In genomic region chr1:41907446-41907845, GRCh38 we compare ENCODE assay signal across 22 cellular contexts. TPM values are rescaled to one million over a fixed set of nuclear protein-coding genes. Genes with fewer than 3 reads are reported as not detected.
DNase-seq lines count a peak whose midpoint lies in the region; FAIRE-seq and TF ChIP-seq lines count a peak whose summit lies in the region.
"Had no signal": no experiment of that assay in that cellular context is flagged by ENCODE, and none has a peak within 500 bp of the region (broad histone marks: within the 10 kb centered on the region; RNA-seq: fewer than 3 reads in every experiment).

No MANE protein-coding gene starts in this region.

- WGBS in esophagus muscularis mucosa = 91% methylated on average over 8 of the region's 8 CpGs

- peaks cover 58% of the 10 kb centered on the region for H3K36me3 Mint-ChIP-seq in activated CD4-positive, alpha-beta T cell treated with anti-CD3 and anti-CD28 coated beads, Interleukin-2, amount 10 ng/mL, durations not matched to agents 7 days and 5 days (ENCODE audit: low read depth)

- no peak for TF ChIP-seq POLR2A in esophagus muscularis mucosa (IDR thresholded peaks at IDR 0.05; ENCODE audit: low read depth)

- peaks cover 6% of the 10 kb centered on the region for H3K27me3 Mint-ChIP-seq in activated CD4-positive, alpha-beta T cell treated with anti-CD3 and anti-CD28 coated beads, Interleukin-2, amount 10 ng/mL, durations not matched to agents 7 days and 5 days

- POLR2A ChIA-PET in activated CD4-positive, alpha-beta T cell treated with anti-CD3 and anti-CD28 coated beads, Interleukin-2, amount 10 ng/mL, durations not matched to agents 7 days and 5 days (lab: Charles Lee) = no interaction called here

- no peak overlapping the region for H3K4me3 Mint-ChIP-seq in activated CD4-positive, alpha-beta T cell treated with anti-CD3 and anti-CD28 coated beads, Interleukin-2, amount 10 ng/mL, durations not matched to agents 7 days and 5 days
- H3K4me3 Mint-ChIP-seq: IgD-negative memory B cell had no signal

- no peaks in the 10 kb centered on the region for H3K27me3 ChIP-seq in esophagus muscularis mucosa

- H3K27ac ChIP-seq in esophagus muscularis mucosa (replicated peaks in 1 of 4) = no peak overlapping the region
- H3K27ac ChIP-seq: KMS-11 had no signal

- intact Hi-C loops in esophagus muscularis mucosa (cut with DNase I) = no loop called here

- H3K4me1 ChIP-seq in esophagus muscularis mucosa = peaks cover 0 to 13% (median 0%) of the 10 kb centered on the region in 4 donors

- H3K27ac Mint-ChIP-seq in activated CD4-positive, alpha-beta T cell treated with anti-CD3 and anti-CD28 coated beads, Interleukin-2, amount 10 ng/mL, durations not matched to agents 7 days and 5 days = no peak overlapping the region

- H3K9me3 ChIP-seq in esophagus muscularis mucosa = no peaks in the 10 kb centered on the region

- peak; percentile 3 for DNase-seq in activated CD4-positive, alpha-beta T cell treated with anti-CD3 and anti-CD28 coated beads, Interleukin-2, amount 10 ng/mL, durations not matched to agents 7 days and 5 days
- DNase-seq in activated CD4-positive, alpha-beta T cell treated with anti-CD3 and anti-CD28 coated beads, Interleukin-2, amount 50 U/mL, for 48 hours = no peak
- DNase-seq in NCI-H446 treated with DMSO at 0.1 percent for 48 hours (lab: John Stamatoyannopoulos, UW) = peak; percentile 85
- peak; percentile 47 for DNase-seq in esophagus muscularis mucosa (ENCODE audit: extremely low spot score)
- DNase-seq in superior temporal gyrus (ENCODE audit: extremely low spot score) = no peak
- DNase-seq in NCI-H2171 (lab: John Stamatoyannopoulos, UW) = no peak
- no peak for DNase-seq in frontal cortex (ENCODE audit: low spot score in 2 of 2)
- DNase-seq: Calu3, NCI-H1048, NCI-H1417, NCI-H1694, NCI-H2029 treated with DMSO at 0.1 percent for 48 hours, NCI-H2227 treated with DMSO at 0.1 percent for 48 hours, NCI-H524, NCI-H774, PC-3, SK-N-SH had no signal

- CTCF ChIA-PET in activated CD4-positive, alpha-beta T cell treated with anti-CD3 and anti-CD28 coated beads, Interleukin-2, amount 10 ng/mL, durations not matched to agents 7 days and 5 days (lab: Charles Lee) = interaction anchor here (2.0 kb wide), 1 partner anchor 9 kb away, joined by 7 read pairs; no protein-coding TSS in a partner anchor

- FAIRE-seq in frontal cortex (lab: Jason Lieb, UNC) = no peak
- FAIRE-seq: G401.6, GM12878, GM19239 had no signal

- peaks cover 19% of the 10 kb centered on the region for H3K9me3 Mint-ChIP-seq in activated CD4-positive, alpha-beta T cell treated with anti-CD3 and anti-CD28 coated beads, Interleukin-2, amount 10 ng/mL, durations not matched to agents 7 days and 5 days

- H3K36me3 ChIP-seq in esophagus muscularis mucosa = no peaks in the 10 kb centered on the region

- TF ChIP-seq EP300 in esophagus muscularis mucosa (IDR thresholded peaks at IDR 0.05) = no peak

- peaks cover 52% of the 10 kb centered on the region for H3K4me1 Mint-ChIP-seq in activated CD4-positive, alpha-beta T cell treated with anti-CD3 and anti-CD28 coated beads, Interleukin-2, amount 10 ng/mL, durations not matched to agents 7 days and 5 days

- TF ChIP-seq CTCF in esophagus muscularis mucosa (IDR thresholded peaks at IDR 0.05) = no peak

- no peak overlapping the region for H3K4me3 ChIP-seq in esophagus muscularis mucosa
- H3K4me3 ChIP-seq: GM12878 had no signal

RNA-seq across cellular contexts. Expression of gene HIVEP3, which starts 11.3 kb away (rescaled TPM):
- 10 to 100 TPM; 18.4 to 21.5 TPM for total RNA-seq in activated CD4-positive, alpha-beta T cell treated with anti-CD3 and anti-CD28 coated beads, Interleukin-2, amount 10 ng/mL, durations not matched to agents 7 days and 5 days
- total RNA-seq in esophagus muscularis mucosa = 1 to 10 TPM; 1.4 to 3.0 (median 2.3) TPM
- 12.6 TPM for total RNA-seq in frontal cortex

Comparison
In these comparisons a context has a peak if more than half of its experiments do, and no peak if none do; other contexts are left out.
1. DNase-seq: peak in activated CD4-positive, alpha-beta T cell treated with anti-CD3 and anti-CD28 coated beads, Interleukin-2, amount 10 ng/mL, durations not matched to agents 7 days and 5 days (single experiment), NCI-H446 treated with DMSO at 0.1 percent for 48 hours (single experiment) and esophagus muscularis mucosa (single experiment); none in activated CD4-positive, alpha-beta T cell treated with anti-CD3 and anti-CD28 coated beads, Interleukin-2, amount 50 U/mL, for 48 hours (0 of 2), superior temporal gyrus (single experiment), NCI-H2171 (single experiment) and frontal cortex (0 of 2).